ENCODE assay signal across 2 cellular contexts in genomic region chr18:29439398-29439797, GRCh38.
TF ChIP-seq lines count a peak whose summit lies in the region.

No MANE protein-coding gene starts in this region.

TF ChIP-seq in SK-N-SH, 30 proteins besides CTCF, POLR2A, EP300 and RAD21 (continued from another document):
- TF ChIP-seq, protein P1, sequence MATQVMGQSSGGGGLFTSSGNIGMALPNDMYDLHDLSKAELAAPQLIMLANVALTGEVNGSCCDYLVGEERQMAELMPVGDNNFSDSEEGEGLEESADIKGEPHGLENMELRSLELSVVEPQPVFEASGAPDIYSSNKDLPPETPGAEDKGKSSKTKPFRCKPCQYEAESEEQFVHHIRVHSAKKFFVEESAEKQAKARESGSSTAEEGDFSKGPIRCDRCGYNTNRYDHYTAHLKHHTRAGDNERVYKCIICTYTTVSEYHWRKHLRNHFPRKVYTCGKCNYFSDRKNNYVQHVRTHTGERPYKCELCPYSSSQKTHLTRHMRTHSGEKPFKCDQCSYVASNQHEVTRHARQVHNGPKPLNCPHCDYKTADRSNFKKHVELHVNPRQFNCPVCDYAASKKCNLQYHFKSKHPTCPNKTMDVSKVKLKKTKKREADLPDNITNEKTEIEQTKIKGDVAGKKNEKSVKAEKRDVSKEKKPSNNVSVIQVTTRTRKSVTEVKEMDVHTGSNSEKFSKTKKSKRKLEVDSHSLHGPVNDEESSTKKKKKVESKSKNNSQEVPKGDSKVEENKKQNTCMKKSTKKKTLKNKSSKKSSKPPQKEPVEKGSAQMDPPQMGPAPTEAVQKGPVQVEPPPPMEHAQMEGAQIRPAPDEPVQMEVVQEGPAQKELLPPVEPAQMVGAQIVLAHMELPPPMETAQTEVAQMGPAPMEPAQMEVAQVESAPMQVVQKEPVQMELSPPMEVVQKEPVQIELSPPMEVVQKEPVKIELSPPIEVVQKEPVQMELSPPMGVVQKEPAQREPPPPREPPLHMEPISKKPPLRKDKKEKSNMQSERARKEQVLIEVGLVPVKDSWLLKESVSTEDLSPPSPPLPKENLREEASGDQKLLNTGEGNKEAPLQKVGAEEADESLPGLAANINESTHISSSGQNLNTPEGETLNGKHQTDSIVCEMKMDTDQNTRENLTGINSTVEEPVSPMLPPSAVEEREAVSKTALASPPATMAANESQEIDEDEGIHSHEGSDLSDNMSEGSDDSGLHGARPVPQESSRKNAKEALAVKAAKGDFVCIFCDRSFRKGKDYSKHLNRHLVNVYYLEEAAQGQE (IDR thresholded peaks at IDR 0.05; ENCODE audit: low read depth, low read length), result peak; percentile 83

TF ChIP-seq in HepG2, 621 proteins besides CTCF, POLR2A, EP300 and RAD21:
- TF ChIP-seq, protein P1 (IDR thresholded peaks at IDR 0.05; ENCODE audit: borderline replicate concordance in 1 of 2, low read depth in 1 of 2, low read length in 2 of 2), result peak in 1 of 2 experiments; percentile 48; a peak in 1 of 4 replicates
- TF ChIP-seq, protein P2, sequence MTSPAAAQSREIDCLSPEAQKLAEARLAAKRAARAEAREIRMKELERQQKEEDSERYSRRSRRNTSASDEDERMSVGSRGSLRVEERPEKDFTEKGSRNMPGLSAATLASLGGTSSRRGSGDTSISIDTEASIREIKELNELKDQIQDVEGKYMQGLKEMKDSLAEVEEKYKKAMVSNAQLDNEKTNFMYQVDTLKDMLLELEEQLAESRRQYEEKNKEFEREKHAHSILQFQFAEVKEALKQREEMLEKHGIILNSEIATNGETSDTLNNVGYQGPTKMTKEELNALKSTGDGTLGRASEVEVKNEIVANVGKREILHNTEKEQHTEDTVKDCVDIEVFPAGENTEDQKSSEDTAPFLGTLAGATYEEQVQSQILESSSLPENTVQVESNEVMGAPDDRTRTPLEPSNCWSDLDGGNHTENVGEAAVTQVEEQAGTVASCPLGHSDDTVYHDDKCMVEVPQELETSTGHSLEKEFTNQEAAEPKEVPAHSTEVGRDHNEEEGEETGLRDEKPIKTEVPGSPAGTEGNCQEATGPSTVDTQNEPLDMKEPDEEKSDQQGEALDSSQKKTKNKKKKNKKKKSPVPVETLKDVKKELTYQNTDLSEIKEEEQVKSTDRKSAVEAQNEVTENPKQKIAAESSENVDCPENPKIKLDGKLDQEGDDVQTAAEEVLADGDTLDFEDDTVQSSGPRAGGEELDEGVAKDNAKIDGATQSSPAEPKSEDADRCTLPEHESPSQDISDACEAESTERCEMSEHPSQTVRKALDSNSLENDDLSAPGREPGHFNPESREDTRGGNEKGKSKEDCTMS (CRISPR knock-in tag; conservative IDR thresholded peaks at IDR 0.05), result no peak
TF ChIP-seq in HepG2: peak in this region for 1.
